ENCODE assay signal across 1 cellular context in the genomic region with DNA sequence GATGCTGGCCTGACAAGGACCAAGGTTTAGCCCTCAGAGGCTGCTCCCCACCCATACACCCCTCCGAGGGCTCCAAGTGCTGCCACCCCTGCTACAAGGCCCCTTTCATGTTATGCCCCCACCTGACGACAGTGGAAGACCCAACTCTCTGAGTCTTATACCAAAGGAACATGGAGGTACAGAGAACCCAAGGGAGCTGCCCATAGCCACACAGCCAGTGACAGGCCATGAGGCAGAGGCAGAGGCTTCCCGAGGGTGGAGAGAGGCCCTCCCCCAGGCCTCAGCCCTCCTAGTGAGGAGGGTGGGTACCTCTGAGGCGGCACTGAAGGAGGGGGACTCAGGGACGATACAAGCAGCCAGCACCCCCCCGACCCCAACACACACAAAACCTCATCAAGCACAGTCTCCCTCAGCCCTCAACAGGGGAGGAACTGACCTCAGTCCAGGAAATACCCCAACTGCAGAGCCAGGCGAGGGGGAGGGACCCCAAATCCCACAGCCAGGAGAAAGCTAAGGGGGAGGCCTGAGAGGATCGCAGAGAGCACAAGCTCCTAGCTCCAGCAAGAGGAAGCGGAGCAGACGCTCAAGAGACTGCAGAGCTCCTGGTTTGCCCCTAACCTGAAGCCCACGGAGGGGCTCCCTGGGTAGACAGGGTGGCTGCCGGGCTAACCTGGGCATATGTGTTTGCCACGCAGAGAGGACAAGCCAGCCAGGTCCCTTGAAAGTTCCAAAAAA.
TF ChIP-seq lines count a peak whose summit lies in the region.

No MANE protein-coding gene starts in this region.

TF ChIP-seq in GM12878, 131 proteins besides CTCF, POLR2A, EP300 and RAD21:
- TF ChIP-seq SPI1 (IDR thresholded peaks at IDR 0.05; ENCODE audit: borderline replicate concordance, insufficient read depth, low read depth, low read length) (peak; percentile 49; the same call in 1 of the 2 replicates), SREBF2 (IDR thresholded peaks at IDR 0.05; ENCODE audit: low read length) (no peak), RBBP5 (conservative IDR thresholded peaks at IDR 0.05) (no peak), ZBTB11 (CRISPR knock-in tag; IDR thresholded peaks at IDR 0.05) (no peak), ASH2L (IDR thresholded peaks at IDR 0.05; ENCODE audit: borderline replicate concordance, low read depth) (no peak)
- TF ChIP-seq, protein P1, sequence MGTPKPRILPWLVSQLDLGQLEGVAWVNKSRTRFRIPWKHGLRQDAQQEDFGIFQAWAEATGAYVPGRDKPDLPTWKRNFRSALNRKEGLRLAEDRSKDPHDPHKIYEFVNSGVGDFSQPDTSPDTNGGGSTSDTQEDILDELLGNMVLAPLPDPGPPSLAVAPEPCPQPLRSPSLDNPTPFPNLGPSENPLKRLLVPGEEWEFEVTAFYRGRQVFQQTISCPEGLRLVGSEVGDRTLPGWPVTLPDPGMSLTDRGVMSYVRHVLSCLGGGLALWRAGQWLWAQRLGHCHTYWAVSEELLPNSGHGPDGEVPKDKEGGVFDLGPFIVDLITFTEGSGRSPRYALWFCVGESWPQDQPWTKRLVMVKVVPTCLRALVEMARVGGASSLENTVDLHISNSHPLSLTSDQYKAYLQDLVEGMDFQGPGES (IDR thresholded peaks at IDR 0.05): no peak
TF ChIP-seq in GM12878: peak in this region for 1.
